ENCODE assay signal across 8 cellular contexts in genomic region chr1:10387611-10388386, GRCh38. TPM values are rescaled to one million over a fixed set of nuclear protein-coding genes. Genes with fewer than 3 reads are reported as not detected.
DNase-seq lines count a peak whose midpoint lies in the region; ATAC-seq, FAIRE-seq and TF ChIP-seq lines count a peak whose summit lies in the region.

No MANE protein-coding gene starts in this region.

- WGBS in HepG2 (ENCODE audit: low lambda C conversion rate): 55% methylated on average over 4 of the region's 4 CpGs
- 57% methylated on average over 4 of the region's 4 CpGs for WGBS in thymus

- peak; percentile 27 for DNase-seq in DMS 273 treated with DMSO at 0.1 percent for 48 hours (lab: John Stamatoyannopoulos, UW)
- peak; percentile 95 for DNase-seq in MV-4-11 (lab: John Stamatoyannopoulos, UW)
- peak in 9 of 61 donors; percentile 1 to 12 (median 6) for DNase-seq in caudate nucleus (lab: John Stamatoyannopoulos, UW)
- DNase-seq in HepG2 (ENCODE audit: low spot score): no peak
- DNase-seq in stimulated activated CD4-positive, alpha-beta T cell treated with anti-CD3 and anti-CD28 coated beads, Interleukin-2, amount 100 ng/mL, for 48 hours: no peak
- DNase-seq in NCI-H2029 treated with DMSO at 0.1 percent for 48 hours (lab: John Stamatoyannopoulos, UW): no peak

- intact Hi-C loops in HepG2 (cut with micrococcal nuclease; ENCODE audit: unreplicated experiment): no loop called here

- no peak for TF ChIP-seq POLR2A in HepG2 (IDR thresholded peaks at IDR 0.05; ENCODE audit: insufficient read depth in 1 of 2, low read depth in 2 of 2, low read length in 2 of 2)

- no peaks in the 10 kb centered on the region for H3K79me2 ChIP-seq in HepG2 (ENCODE audit: insufficient read depth, low read length)

- H3K36me3 ChIP-seq in HepG2 (replicated peaks in 1 of 2; ENCODE audit: control insufficient read depth in 1 of 2, insufficient read depth in 2 of 2, low read length in 2 of 2) (no peaks in the 10 kb centered on the region; a peak in 1 of 5 replicates), thymus (ENCODE audit: control insufficient read depth, insufficient read depth) (no peaks in the 10 kb centered on the region)

- H3K4me3 ChIP-seq in HepG2 (replicated peaks in 1 of 3; ENCODE audit: insufficient read depth in 1 of 3, low read depth in 2 of 3, low read length in 3 of 3): peak overlapping the region in 1 of 3 experiments; percentile 1; a peak in 1 of 6 replicates
- H3K4me3 ChIP-seq in thymus (ENCODE audit: low read length): peak overlapping the region; percentile 6

- TF ChIP-seq EP300 in HepG2 (IDR thresholded peaks at IDR 0.05; ENCODE audit: low read depth in 2 of 2, low read length in 2 of 2) (no peak), HepG2 (CRISPR knock-in tag; IDR thresholded peaks at IDR 0.05; ENCODE audit: borderline replicate concordance) (no peak)

- ATAC-seq in HepG2 (peak; percentile 46), GM19463 (IDR thresholded peaks at IDR 0.05; ENCODE audit: unreplicated experiment) (no peak)

- peak overlapping the region; percentile 62; the same call in 1 of the 2 replicates for H3K4me2 ChIP-seq in HepG2 (ENCODE audit: low read depth, low read length)

- TF ChIP-seq CTCF in HepG2 (CRISPR knock-in tag; IDR thresholded peaks at IDR 0.05): no peak

- H4K20me1 ChIP-seq in HepG2 (ENCODE audit: insufficient read depth, low read length): no peaks in the 10 kb centered on the region

- H3K27ac ChIP-seq in caudate nucleus (ENCODE audit: low read depth, low read length) (peak overlapping the region; percentile 63), HepG2 (ENCODE audit: extremely low read length, insufficient read depth, low read length) (peak overlapping the region; percentile 74), thymus (ENCODE audit: low read depth) (peak overlapping the region; percentile 74)

- H3K27me3 ChIP-seq in HepG2 (ENCODE audit: control insufficient read depth in 1 of 2, insufficient read depth in 2 of 2, low read length in 2 of 2) (no peaks in the 10 kb centered on the region), thymus (ENCODE audit: control insufficient read depth, insufficient read depth) (no peaks in the 10 kb centered on the region)

- no TSS peak for BruUV-seq in HepG2 (replicated peaks; lab: Mats Ljungman, UMichigan)

- no peak for TF ChIP-seq RAD21 in HepG2 (CRISPR knock-in tag; IDR thresholded peaks at IDR 0.05)

- FAIRE-seq in HepG2 (lab: Jason Lieb, UNC): peak; percentile 44

- H3K9ac ChIP-seq in HepG2 (ENCODE audit: insufficient read depth, low read depth, low read length): no peak overlapping the region; the same call in 1 of the 2 replicates

- H2AFZ ChIP-seq in HepG2 (ENCODE audit: low read length): no peak overlapping the region

- H3K9me3 ChIP-seq in HepG2 (ENCODE audit: low read length) (no peaks in the 10 kb centered on the region), thymus (ENCODE audit: control insufficient read depth) (no peaks in the 10 kb centered on the region)

- in situ Hi-C loops in HepG2 (cut with HindIII; ENCODE audit: extremely low pct_ligation_motif_present, low pct_unique_long_range_greater_than_20kb): loop anchor here (10.0 kb wide), 1 partner anchor 87 kb away; the partner anchor contains the start of genes DFFA and PEX14

- POLR2A ChIA-PET in HepG2 (lab: Yijun Ruan, JAX): interaction anchor here (0.9 to 4.7 kb wide), 2 partner anchors 13 to 38 kb away, joined by 3 to 65 read pairs; partner anchors contain the start of gene PGD

- H3K4me1 ChIP-seq in HepG2 (ENCODE audit: insufficient read depth, low read length) (peaks cover 51% of the 10 kb centered on the region), thymus (ENCODE audit: control insufficient read depth, insufficient read depth, low read length) (peaks cover 12% of the 10 kb centered on the region)

- CTCF ChIA-PET in HepG2 (lab: Yijun Ruan, JAX; ENCODE audit: low intra/inter-chr PET ratio, low total read pairs): no interaction called here

TF ChIP-seq in HepG2, 621 proteins besides CTCF, POLR2A, EP300 and RAD21 (continues in another document):
- TF ChIP-seq MAFF (IDR thresholded peaks at IDR 0.05; ENCODE audit: low read depth, low read length) (peak; percentile 86), ZNF878 (CRISPR knock-in tag; IDR thresholded peaks at IDR 0.05) (no peak), ZGPAT (CRISPR knock-in tag; IDR thresholded peaks at IDR 0.05) (0 out of 2 replicates have a peak, but pooled peaks have one; percentile 14), MAFK (conservative IDR thresholded peaks at IDR 0.05 in 1 of 2, IDR thresholded peaks at IDR 0.05 in 1 of 2; ENCODE audit: low read length in 2 of 2) (peak; percentile 85 to 87), ARID3A (IDR thresholded peaks at IDR 0.05; ENCODE audit: low read depth, low read length) (no peak)

RNA-seq across cellular contexts. Expression of gene PGD, which starts 11.1 kb away (rescaled TPM):
- 210 and 242 TPM in 2 replicates for total RNA-seq in HepG2 (2016; rRNA removed; fragmentation: Illumina TruSeq; extraction: Trizol)
- 63.5 and 72.1 TPM in 2 replicates for total RNA-seq in HepG2 (2016; cell fraction: cytosol; rRNA removed; fragmentation: Illumina TruSeq; extraction: Trizol; ENCODE audit: low read depth)
- total RNA-seq in HepG2 (2016; cell fraction: insoluble cytoplasmic fraction; rRNA removed; fragmentation: Illumina TruSeq; extraction: Trizol): 212 TPM in 2 replicates
- total RNA-seq in HepG2 (2016; cell fraction: membrane; rRNA removed; fragmentation: Illumina TruSeq; extraction: Trizol): 131 and 149 TPM in 2 replicates
- total RNA-seq in HepG2 (2016; cell fraction: nucleus; rRNA removed; fragmentation: Illumina TruSeq; extraction: Trizol): 134 TPM in 2 replicates
- polyA plus RNA-seq in HepG2 (2011; rRNA removed): 64.8 and 67.5 TPM in 2 replicates
- polyA plus RNA-seq in HepG2 (2011; cell fraction: cytosol; rRNA removed): 60.1 and 64.5 TPM in 2 replicates
- polyA plus RNA-seq in HepG2 (2011; cell fraction: nucleus; rRNA removed): 37.3 and 39.4 TPM in 2 replicates
- 112 and 139 TPM in 2 replicates for polyA plus RNA-seq in HepG2 (2012)
- 80.6 and 88.6 TPM in 2 replicates for polyA plus RNA-seq in HepG2 (2016; cell fraction: cytosol; fragmentation: Illumina TruSeq; extraction: Trizol; ENCODE audit: low read depth)
- 270 and 293 TPM in 2 replicates for polyA plus RNA-seq in HepG2 (2016; cell fraction: insoluble cytoplasmic fraction; fragmentation: Illumina TruSeq; extraction: Trizol; ENCODE audit: low read depth)
- 132 and 155 TPM in 2 replicates for polyA plus RNA-seq in HepG2 (2016; cell fraction: membrane; fragmentation: Illumina TruSeq; extraction: Trizol; ENCODE audit: low read depth)
- 206 and 219 TPM in 2 replicates for polyA plus RNA-seq in HepG2 (2016; cell fraction: nucleus; fragmentation: Illumina TruSeq; extraction: Trizol; ENCODE audit: insufficient read depth, low read depth)
- polyA minus RNA-seq in HepG2 (2011; rRNA and poly(A)+ RNA removed; ENCODE audit: low replicate concordance): 119 and 158 TPM in 2 replicates
- polyA minus RNA-seq in HepG2 (2011; cell fraction: cytosol; rRNA and poly(A)+ RNA removed): 59.4 and 61.6 TPM in 2 replicates
- polyA minus RNA-seq in HepG2 (2011; cell fraction: nucleus; rRNA and poly(A)+ RNA removed): 35.2 and 45.2 TPM in 2 replicates
- polyA plus RNA-seq in thymus: 48.9 TPM

RNA-seq across cellular contexts. Expression of gene CENPS, which starts 42.4 kb away (rescaled TPM):
- 22.0 and 24.9 TPM in 2 replicates for total RNA-seq in HepG2 (2016; rRNA removed; fragmentation: Illumina TruSeq; extraction: Trizol)
- 32.3 and 41.2 TPM in 2 replicates for total RNA-seq in HepG2 (2016; cell fraction: cytosol; rRNA removed; fragmentation: Illumina TruSeq; extraction: Trizol; ENCODE audit: low read depth)
- 18.1 and 23.2 TPM in 2 replicates for total RNA-seq in HepG2 (2016; cell fraction: insoluble cytoplasmic fraction; rRNA removed; fragmentation: Illumina TruSeq; extraction: Trizol)
- 41.4 and 43.7 TPM in 2 replicates for total RNA-seq in HepG2 (2016; cell fraction: membrane; rRNA removed; fragmentation: Illumina TruSeq; extraction: Trizol)
- 8.1 and 10.8 TPM in 2 replicates for total RNA-seq in HepG2 (2016; cell fraction: nucleus; rRNA removed; fragmentation: Illumina TruSeq; extraction: Trizol)
- polyA plus RNA-seq in HepG2 (2011; rRNA removed) (2.9 and 3.3 TPM in 2 replicates), thymus (17.2 TPM)
- polyA plus RNA-seq in HepG2 (2011; cell fraction: cytosol; rRNA removed): 3.8 and 4.5 TPM in 2 replicates
- polyA plus RNA-seq in HepG2 (2011; cell fraction: nucleus; rRNA removed): 2.8 and 3.7 TPM in 2 replicates
- polyA plus RNA-seq in HepG2 (2012): 5.0 and 10.5 TPM in 2 replicates
- 49.6 and 69.4 TPM in 2 replicates for polyA plus RNA-seq in HepG2 (2016; cell fraction: cytosol; fragmentation: Illumina TruSeq; extraction: Trizol; ENCODE audit: low read depth)
- polyA plus RNA-seq in HepG2 (2016; cell fraction: insoluble cytoplasmic fraction; fragmentation: Illumina TruSeq; extraction: Trizol; ENCODE audit: low read depth): 33.2 and 38.1 TPM in 2 replicates
- polyA plus RNA-seq in HepG2 (2016; cell fraction: membrane; fragmentation: Illumina TruSeq; extraction: Trizol; ENCODE audit: low read depth): 55.5 and 60.0 TPM in 2 replicates
- 17.3 and 17.4 TPM in 2 replicates for polyA plus RNA-seq in HepG2 (2016; cell fraction: nucleus; fragmentation: Illumina TruSeq; extraction: Trizol; ENCODE audit: insufficient read depth, low read depth)
- polyA minus RNA-seq in HepG2 (2011; rRNA and poly(A)+ RNA removed; ENCODE audit: low replicate concordance): 5.9 and 8.9 TPM in 2 replicates
- 1.5 and 2.0 TPM in 2 replicates for polyA minus RNA-seq in HepG2 (2011; cell fraction: cytosol; rRNA and poly(A)+ RNA removed)
- 1.0 and 3.9 TPM in 2 replicates for polyA minus RNA-seq in HepG2 (2011; cell fraction: nucleus; rRNA and poly(A)+ RNA removed)

Comparison
In these comparisons a context has a peak if more than half of its experiments do, and no peak if none do; other contexts are left out.
1. DNase-seq: peak in DMS 273 treated with DMSO at 0.1 percent for 48 hours (single experiment) and MV-4-11 (single experiment); none in HepG2 (single experiment), stimulated activated CD4-positive, alpha-beta T cell treated with anti-CD3 and anti-CD28 coated beads, Interleukin-2, amount 100 ng/mL, for 48 hours (0 of 2) and NCI-H2029 treated with DMSO at 0.1 percent for 48 hours (single experiment).
2. Peak in every context shown above with its lines, with median percentiles within 50 percentile points of each other: H3K27ac ChIP-seq.